ENCODE assay signal across 13 cellular contexts in genomic region chr20:62030357-62030756, GRCh38. TPM values are rescaled to one million over a fixed set of nuclear protein-coding genes. Genes with fewer than 3 reads are reported as not detected.
A peak's percentile ranks its signal among the peaks of the same experiment; 100 is the strongest.
DNase-seq lines count a peak whose midpoint lies in the region; ATAC-seq and TF ChIP-seq lines count a peak whose summit lies in the region.
"Had no signal": no experiment of that assay in that cellular context is flagged by ENCODE, and none has a peak within 500 bp of the region (broad histone marks: within the 10 kb centered on the region; RNA-seq: fewer than 3 reads in every experiment).

No MANE protein-coding gene starts in this region.

- no peak for ATAC-seq in activated T-cell treated with anti-CD3 and anti-CD28 coated beads, Interleukin-2, amount 50 U/mL, for 4 hours
- ATAC-seq in T-cell (replicated peaks in 1 of 4) = no peak
- no peak for ATAC-seq in effector memory CD8-positive, alpha-beta T cell (replicated peaks)
- no peak for ATAC-seq in stimulated activated memory B cell treated with anti-CD40 and anti-IgM and Interleukin-4, amounts not matched to agents 10 μg/mL and 1 μg/mL and 100 μg/mL, for 72 hours
- ATAC-seq in SK-N-SH treated with all-trans-retinoic acid at 6 μM for 48 hours = no peak
- no peak for ATAC-seq in GM18858 (IDR thresholded peaks at IDR 0.05; ENCODE audit: unreplicated experiment)
- ATAC-seq: left lobe of liver had no signal

- H3K27ac Mint-ChIP-seq in T-cell = peak overlapping the region; percentile 89 to 96
- peak overlapping the region; percentile 88 to 91 for H3K27ac Mint-ChIP-seq in effector memory CD8-positive, alpha-beta T cell
- H3K27ac Mint-ChIP-seq in stimulated activated memory B cell treated with anti-CD40 and anti-IgM and Interleukin-4, amounts not matched to agents 10 μg/mL and 1 μg/mL and 100 μg/mL, for 72 hours = peak overlapping the region; percentile 93

- no peaks in the 10 kb centered on the region for H3K27me3 Mint-ChIP-seq in activated T-cell treated with anti-CD3 and anti-CD28 coated beads, Interleukin-2, amount 50 U/mL, for 4 hours (ENCODE audit: low read depth)
- H3K27me3 Mint-ChIP-seq in T-cell = no peaks in the 10 kb centered on the region
- H3K27me3 Mint-ChIP-seq in effector memory CD8-positive, alpha-beta T cell = no peaks in the 10 kb centered on the region
- H3K27me3 Mint-ChIP-seq in stimulated activated memory B cell treated with anti-CD40 and anti-IgM and Interleukin-4, amounts not matched to agents 10 μg/mL and 1 μg/mL and 100 μg/mL, for 72 hours = no peaks in the 10 kb centered on the region

- H3K4me3 Mint-ChIP-seq in activated T-cell treated with anti-CD3 and anti-CD28 coated beads, Interleukin-2, amount 50 U/mL, for 4 hours = peak overlapping the region; percentile 33
- peak overlapping the region in 2 of 3 donors; percentile 55 to 63 for H3K4me3 Mint-ChIP-seq in T-cell
- peak overlapping the region; percentile 21 to 37 for H3K4me3 Mint-ChIP-seq in effector memory CD8-positive, alpha-beta T cell
- peak overlapping the region; percentile 13 for H3K4me3 Mint-ChIP-seq in stimulated activated memory B cell treated with anti-CD40 and anti-IgM and Interleukin-4, amounts not matched to agents 10 μg/mL and 1 μg/mL and 100 μg/mL, for 72 hours

- POLR2A ChIA-PET in T-cell (lab: Charles Lee) = no interaction called here

- no peaks in the 10 kb centered on the region for H3K9me3 Mint-ChIP-seq in activated T-cell treated with anti-CD3 and anti-CD28 coated beads, Interleukin-2, amount 50 U/mL, for 4 hours
- no peaks in the 10 kb centered on the region for H3K9me3 Mint-ChIP-seq in T-cell
- no peaks in the 10 kb centered on the region for H3K9me3 Mint-ChIP-seq in effector memory CD8-positive, alpha-beta T cell
- peaks cover 8% of the 10 kb centered on the region for H3K9me3 Mint-ChIP-seq in stimulated activated memory B cell treated with anti-CD40 and anti-IgM and Interleukin-4, amounts not matched to agents 10 μg/mL and 1 μg/mL and 100 μg/mL, for 72 hours

- CTCF ChIA-PET in T-cell (lab: Charles Lee) = no interaction called here

- no peak for DNase-seq in activated T-cell treated with anti-CD3 and anti-CD28 coated beads, Interleukin-2, amount 50 U/mL, for 4 hours
- DNase-seq in activated T-cell treated with anti-CD3 and anti-CD28 coated beads for 4 hours = no peak
- DNase-seq in T-cell = no peak
- no peak for DNase-seq in effector memory CD8-positive, alpha-beta T cell
- no peak for DNase-seq in C1 segment of cervical spinal cord (lab: John Stamatoyannopoulos, UW)
- DNase-seq: activated effector memory CD4-positive, alpha-beta T cell treated with anti-CD3 and anti-CD28 coated beads, Interleukin-2, amount 50 U/mL, for 16 hours; GDM1; NCI-H1694; SW 1271 had no signal

- peaks cover 59% of the 10 kb centered on the region for H3K4me1 Mint-ChIP-seq in activated T-cell treated with anti-CD3 and anti-CD28 coated beads, Interleukin-2, amount 50 U/mL, for 4 hours (ENCODE audit: low read depth)
- peaks cover 69 to 77% (median 69%) of the 10 kb centered on the region in 3 donors for H3K4me1 Mint-ChIP-seq in T-cell
- H3K4me1 Mint-ChIP-seq in effector memory CD8-positive, alpha-beta T cell (ENCODE audit: low read depth in 2 of 2) = peaks cover 53 to 60% of the 10 kb centered on the region in 2 donors
- H3K4me1 Mint-ChIP-seq in stimulated activated memory B cell treated with anti-CD40 and anti-IgM and Interleukin-4, amounts not matched to agents 10 μg/mL and 1 μg/mL and 100 μg/mL, for 72 hours = peaks cover 59% of the 10 kb centered on the region

- no peaks in the 10 kb centered on the region for H3K36me3 Mint-ChIP-seq in activated T-cell treated with anti-CD3 and anti-CD28 coated beads, Interleukin-2, amount 50 U/mL, for 4 hours (ENCODE audit: insufficient read depth)
- H3K36me3 Mint-ChIP-seq in T-cell = no peaks in the 10 kb centered on the region
- peaks cover 4% of the 10 kb centered on the region for H3K36me3 Mint-ChIP-seq in effector memory CD8-positive, alpha-beta T cell (ENCODE audit: insufficient read depth)
- peaks cover 13% of the 10 kb centered on the region for H3K36me3 Mint-ChIP-seq in stimulated activated memory B cell treated with anti-CD40 and anti-IgM and Interleukin-4, amounts not matched to agents 10 μg/mL and 1 μg/mL and 100 μg/mL, for 72 hours

TF ChIP-seq in SK-N-SH treated with all-trans-retinoic acid at 6 μM for 48 hours, 23 proteins besides CTCF, POLR2A, EP300 and RAD21:
- no peak for TF ChIP-seq BACH2 (CRISPR knock-in tag; IDR thresholded peaks at IDR 0.05; ENCODE audit: borderline replicate concordance)
- no peak for TF ChIP-seq CSDC2 (CRISPR knock-in tag; IDR thresholded peaks at IDR 0.05)
- TF ChIP-seq TCF4 (CRISPR knock-in tag; IDR thresholded peaks at IDR 0.05; ENCODE audit: borderline replicate concordance) = no peak
- no peak for TF ChIP-seq ZNF565 (CRISPR knock-in tag; conservative IDR thresholded peaks at IDR 0.05; ENCODE audit: low read depth)
- no peak for TF ChIP-seq TOX (CRISPR knock-in tag; IDR thresholded peaks at IDR 0.05; ENCODE audit: borderline replicate concordance)
- no peak for TF ChIP-seq GLIS3 (CRISPR knock-in tag; IDR thresholded peaks at IDR 0.05)
- TF ChIP-seq ZNF70 (CRISPR knock-in tag; IDR thresholded peaks at IDR 0.05) = no peak
- TF ChIP-seq CREB5 (CRISPR knock-in tag; IDR thresholded peaks at IDR 0.05; ENCODE audit: low read depth) = no peak
- TF ChIP-seq PPARA (CRISPR knock-in tag; IDR thresholded peaks at IDR 0.05; ENCODE audit: borderline replicate concordance) = no peak
- no peak for TF ChIP-seq CSRNP3 (CRISPR knock-in tag; IDR thresholded peaks at IDR 0.05)
- no peak for TF ChIP-seq ARNTL (CRISPR knock-in tag; IDR thresholded peaks at IDR 0.05; ENCODE audit: borderline replicate concordance, low read depth)
- TF ChIP-seq PATZ1 (CRISPR knock-in tag; IDR thresholded peaks at IDR 0.05; ENCODE audit: borderline replicate concordance) = no peak
- no peak for TF ChIP-seq ZFP3 (CRISPR knock-in tag; IDR thresholded peaks at IDR 0.05)
- no peak for TF ChIP-seq ISL1 (CRISPR knock-in tag; IDR thresholded peaks at IDR 0.05)
- no peak for TF ChIP-seq RARB (CRISPR knock-in tag; IDR thresholded peaks at IDR 0.05)
- TF ChIP-seq ESRRG (CRISPR knock-in tag; IDR thresholded peaks at IDR 0.05) = no peak

RNA-seq across cellular contexts. Expression of gene TAF4, which starts 35.3 kb away (rescaled TPM):
- total RNA-seq in activated T-cell treated with anti-CD3 and anti-CD28 coated beads, Interleukin-2, amount 50 U/mL, for 4 hours = 10 to 100 TPM; 26.4 to 31.1 (median 27.0) TPM
- total RNA-seq in T-cell = 10 to 100 TPM; 21.7 to 39.5 (median 35.2) TPM
